In genomic region chr7:43487731-43488073, GRCh38 we compare ENCODE assay signal across 1 cellular context.
TF ChIP-seq lines count a peak whose summit lies in the region.

No MANE protein-coding gene starts in this region.

TF ChIP-seq in HepG2, 621 proteins besides CTCF, POLR2A, EP300 and RAD21 (continued from another document):
- peak; percentile 10; the same call in 1 of the 2 replicates for TF ChIP-seq ZBTB33 (CRISPR knock-in tag; IDR thresholded peaks at IDR 0.05)
- no peak for TF ChIP-seq ZNF20 (CRISPR knock-in tag; IDR thresholded peaks at IDR 0.05)
- no peak for TF ChIP-seq HIVEP1 (CRISPR knock-in tag; IDR thresholded peaks at IDR 0.05)
- no peak for TF ChIP-seq ZNF367 (CRISPR knock-in tag; IDR thresholded peaks at IDR 0.05; ENCODE audit: borderline replicate concordance)
- TF ChIP-seq ZNF556 (CRISPR knock-in tag; IDR thresholded peaks at IDR 0.05; ENCODE audit: borderline replicate concordance) = no peak
- no peak for TF ChIP-seq ATF6 (CRISPR knock-in tag; conservative IDR thresholded peaks at IDR 0.05)
- no peak for TF ChIP-seq PLSCR1 (CRISPR knock-in tag; IDR thresholded peaks at IDR 0.05; ENCODE audit: borderline replicate concordance)
- no peak for TF ChIP-seq ZNF230 (CRISPR knock-in tag; IDR thresholded peaks at IDR 0.05)
- no peak for TF ChIP-seq SNAPC4 (CRISPR knock-in tag; IDR thresholded peaks at IDR 0.05)
- TF ChIP-seq SMARCC2 (IDR thresholded peaks at IDR 0.05) = no peak
- TF ChIP-seq ZNF18 (CRISPR knock-in tag; IDR thresholded peaks at IDR 0.05; ENCODE audit: insufficient replicate concordance) = peak; percentile 3
- no peak for TF ChIP-seq ZNF329 (CRISPR knock-in tag; IDR thresholded peaks at IDR 0.05; ENCODE audit: low read depth)
- peak; percentile 94 for TF ChIP-seq ADNP (CRISPR knock-in tag; IDR thresholded peaks at IDR 0.05)
- TF ChIP-seq SALL2 (CRISPR knock-in tag; IDR thresholded peaks at IDR 0.05) = no peak
- no peak for TF ChIP-seq NFYC (CRISPR knock-in tag; IDR thresholded peaks at IDR 0.05)
- 0 out of 2 replicates have a peak, but pooled peaks have one; percentile 3 for TF ChIP-seq ZNF430 (CRISPR knock-in tag; IDR thresholded peaks at IDR 0.05)
- peak; percentile 2; the same call in 1 of the 2 replicates for TF ChIP-seq HNF1B (CRISPR knock-in tag; IDR thresholded peaks at IDR 0.05)
- TF ChIP-seq KLF15 (CRISPR knock-in tag; IDR thresholded peaks at IDR 0.05; ENCODE audit: borderline replicate concordance) = no peak
- no peak for TF ChIP-seq GFI1 (CRISPR knock-in tag; IDR thresholded peaks at IDR 0.05; ENCODE audit: borderline replicate concordance)
- no peak for TF ChIP-seq GMEB1 (CRISPR knock-in tag; IDR thresholded peaks at IDR 0.05; ENCODE audit: borderline replicate concordance)
- TF ChIP-seq HNRNPK (IDR thresholded peaks at IDR 0.05; ENCODE audit: low read depth, low read length, poor library complexity, severe bottlenecking) = no peak
- no peak for TF ChIP-seq SIX4 (CRISPR knock-in tag; IDR thresholded peaks at IDR 0.05)
- TF ChIP-seq HOXA9 (CRISPR knock-in tag; IDR thresholded peaks at IDR 0.05; ENCODE audit: borderline replicate concordance) = no peak
- TF ChIP-seq ATF1 (CRISPR knock-in tag; IDR thresholded peaks at IDR 0.05) = no peak
- TF ChIP-seq ZNF501 (CRISPR knock-in tag; IDR thresholded peaks at IDR 0.05) = peak; percentile 63; the same call in 1 of the 2 replicates
- no peak for TF ChIP-seq TBL1XR1 (IDR thresholded peaks at IDR 0.05; ENCODE audit: borderline replicate concordance, low read length, partially characterized antibody)
- TF ChIP-seq ATF3 (CRISPR knock-in tag; IDR thresholded peaks at IDR 0.05) = no peak
- no peak for TF ChIP-seq TARDBP (CRISPR knock-in tag; IDR thresholded peaks at IDR 0.05)
- no peak for TF ChIP-seq THAP8 (CRISPR knock-in tag; IDR thresholded peaks at IDR 0.05; ENCODE audit: borderline replicate concordance)
- TF ChIP-seq BRD4 (CRISPR knock-in tag; IDR thresholded peaks at IDR 0.05) = no peak
- no peak for TF ChIP-seq PHF5A (CRISPR knock-in tag; IDR thresholded peaks at IDR 0.05; ENCODE audit: low read depth, unreplicated experiment)
- TF ChIP-seq ZNF354B (CRISPR knock-in tag; IDR thresholded peaks at IDR 0.05) = no peak
- TF ChIP-seq ZNF777 (CRISPR knock-in tag; IDR thresholded peaks at IDR 0.05) = no peak
- TF ChIP-seq PHF20 (CRISPR knock-in tag; IDR thresholded peaks at IDR 0.05) = no peak
- 0 out of 2 replicates have a peak, but pooled peaks have one; percentile 3 for TF ChIP-seq ZNF710 (CRISPR knock-in tag; IDR thresholded peaks at IDR 0.05; ENCODE audit: borderline replicate concordance)
- TF ChIP-seq CCDC6 (CRISPR knock-in tag; IDR thresholded peaks at IDR 0.05) = 0 out of 2 replicates have a peak, but pooled peaks have one; percentile 10
- TF ChIP-seq NKX3-1 (CRISPR knock-in tag; IDR thresholded peaks at IDR 0.05) = no peak
- TF ChIP-seq DPF2 (CRISPR knock-in tag; IDR thresholded peaks at IDR 0.05; ENCODE audit: borderline replicate concordance, low read depth) = no peak
